ENCODE assay signal across 1 cellular context in genomic region chr16:11914759-11915643, GRCh38.
TF ChIP-seq lines count a peak whose summit lies in the region.

No MANE protein-coding gene starts in this region.

TF ChIP-seq in A549, 52 proteins besides CTCF, POLR2A, EP300 and RAD21 (continued from another document):
- no peak for TF ChIP-seq EHMT2 (IDR thresholded peaks at IDR 0.05; ENCODE audit: low read depth)
- no peak for TF ChIP-seq JUN (IDR thresholded peaks at IDR 0.05)
- no peak for TF ChIP-seq POLR2AphosphoS2 (conservative IDR thresholded peaks at IDR 0.05; ENCODE audit: low read length)
- TF ChIP-seq RCOR1 (IDR thresholded peaks at IDR 0.05; ENCODE audit: low read depth, low read length): no peak
- no peak for TF ChIP-seq SREBF2 (IDR thresholded peaks at IDR 0.05)
- TF ChIP-seq NR3C1 (IDR thresholded peaks at IDR 0.05): no peak
- TF ChIP-seq PHF8 (IDR thresholded peaks at IDR 0.05; ENCODE audit: borderline replicate concordance, low read depth): peak; percentile 59; the same call in 1 of the 2 replicates
- no peak for TF ChIP-seq ATOH8 (CRISPR knock-in tag; IDR thresholded peaks at IDR 0.05; ENCODE audit: low read depth)
- TF ChIP-seq CBX2 (IDR thresholded peaks at IDR 0.05; ENCODE audit: borderline replicate concordance, low read depth): no peak
- TF ChIP-seq FOXS1 (CRISPR knock-in tag; IDR thresholded peaks at IDR 0.05): no peak
- TF ChIP-seq KDM1A (IDR thresholded peaks at IDR 0.05; ENCODE audit: low read depth): no peak
- TF ChIP-seq EHF (CRISPR knock-in tag; IDR thresholded peaks at IDR 0.05): no peak
- no peak for TF ChIP-seq HEYL (CRISPR knock-in tag; IDR thresholded peaks at IDR 0.05)
- no peak for TF ChIP-seq SMC3 (IDR thresholded peaks at IDR 0.05)
